25 cellular contexts compared by ENCODE assay signal in genomic region chr14:103534576-103535061, GRCh38. TPM values are rescaled to one million over a fixed set of nuclear protein-coding genes. Genes with fewer than 3 reads are reported as not detected.
DNase-seq lines count a peak whose midpoint lies in the region; ATAC-seq, FAIRE-seq and TF ChIP-seq lines count a peak whose summit lies in the region.
"Had no signal": no experiment of that assay in that cellular context is flagged by ENCODE, and none has a peak within 500 bp of the region (broad histone marks: within the 10 kb centered on the region; RNA-seq: fewer than 3 reads in every experiment).

No MANE protein-coding gene starts in this region.

- FAIRE-seq in small intestine (lab: Jason Lieb, UNC), result no peak
- FAIRE-seq: TTC549 had no signal

- 86 to 90% (median 89%) methylated on average over 17 to 22 of the region's 22 CpGs; no CpG with 5 or more reads in 1 of the 4 donors for WGBS in adrenal gland, 4 donors
- WGBS in small intestine, 3 donors, result 85 to 92% (median 88%) methylated on average over 21 to 22 of the region's 22 CpGs

- H3K4me3 ChIP-seq in adrenal gland (no peak overlapping the region), coronary artery (no peak overlapping the region), mucosa of descending colon (no peak overlapping the region), small intestine (ENCODE audit: low read depth in 1 of 2, low read length in 2 of 2) (no peak overlapping the region)
- H3K4me3 ChIP-seq: BLaER1 treated with 17β-estradiol and CSF1 and Interleukin-3, amounts not matched to agents 10 nM and 100 nM; body of pancreas; HAP-1; Peyer's patch; psoas muscle had no signal

- H3K27ac Mint-ChIP-seq in activated CD4-positive, alpha-beta memory T cell treated with anti-CD3 and anti-CD28 coated beads, Interleukin-2, amount 10 ng/mL, durations not matched to agents 7 days and 5 days, result no peak overlapping the region
- no peak overlapping the region for H3K27ac Mint-ChIP-seq in activated T-helper 1 cell treated with anti-CD3 and anti-CD28 coated beads, Interleukin-12 subunit alpha, Interleukin-12 subunit beta, Interleukin-2, Interleukin-4 antibody, amounts not matched to agents 30 ng/mL and 10 ng/mL and 1 ng/mL, durations not matched to agents 14 hours and 24 hours and 36 hours

- H3K27ac ChIP-seq in adrenal gland, result peak overlapping the region in 3 of 5 donors; percentile 35 to 83 (median 45)
- H3K27ac ChIP-seq in coronary artery, result peak overlapping the region; percentile 66 to 84
- peak overlapping the region; percentile 17 for H3K27ac ChIP-seq in temporal lobe (ENCODE audit: low read depth, low read length)
- H3K27ac ChIP-seq in small intestine (ENCODE audit: low read depth in 1 of 2, low read length in 1 of 2), result peak overlapping the region in 1 of 2 donors; percentile 8
- H3K27ac ChIP-seq: BLaER1 treated with 17β-estradiol and CSF1 and Interleukin-3, amounts not matched to agents 10 nM and 100 nM; body of pancreas; psoas muscle had no signal

- TF ChIP-seq CTCF in adrenal gland (IDR thresholded peaks at IDR 0.05) (no peak), coronary artery (IDR thresholded peaks at IDR 0.05) (no peak), mucosa of descending colon (IDR thresholded peaks at IDR 0.05) (no peak)

- CTCF ChIA-PET in activated CD4-positive, alpha-beta memory T cell treated with anti-CD3 and anti-CD28 coated beads, Interleukin-2, amount 10 ng/mL, durations not matched to agents 7 days and 5 days (lab: Charles Lee), result no interaction called here

- intact Hi-C loops in adrenal gland (cut with DNase I) (no loop called here), mucosa of descending colon (cut with DNase I, micrococcal nuclease) (no loop called here)
- intact Hi-C loops in activated T-helper 1 cell treated with anti-CD3 and anti-CD28 coated beads, Interleukin-12 subunit alpha, Interleukin-12 subunit beta, Interleukin-2, Interleukin-4 antibody, amounts not matched to agents 30 ng/mL and 10 ng/mL and 1 ng/mL, durations not matched to agents 14 hours and 24 hours and 36 hours (cut with micrococcal nuclease), result no loop called here

- H3K36me3 ChIP-seq in adrenal gland (replicated peaks in 1 of 2) (no peaks in the 10 kb centered on the region), mucosa of descending colon (ENCODE audit: low read depth) (no peaks in the 10 kb centered on the region), small intestine (ENCODE audit: control insufficient read depth in 2 of 2, insufficient read depth in 2 of 2, low read length in 2 of 2) (no peaks in the 10 kb centered on the region)

- H3K4me3 Mint-ChIP-seq in activated CD4-positive, alpha-beta memory T cell treated with anti-CD3 and anti-CD28 coated beads, Interleukin-2, amount 10 ng/mL, durations not matched to agents 7 days and 5 days, result no peak overlapping the region
- H3K4me3 Mint-ChIP-seq in activated T-helper 1 cell treated with anti-CD3 and anti-CD28 coated beads, Interleukin-12 subunit alpha, Interleukin-12 subunit beta, Interleukin-2, Interleukin-4 antibody, amounts not matched to agents 30 ng/mL and 10 ng/mL and 1 ng/mL, durations not matched to agents 14 hours and 24 hours and 36 hours, result no peak overlapping the region
- H3K4me3 Mint-ChIP-seq: naive B cell had no signal

- H3K4me1 ChIP-seq in adrenal gland (replicated peaks in 1 of 2) (peaks cover 19 to 25% of the 10 kb centered on the region in 2 donors), mucosa of descending colon (ENCODE audit: low read depth) (peaks cover 20% of the 10 kb centered on the region), small intestine (ENCODE audit: control insufficient read depth in 2 of 2, insufficient read depth in 1 of 2, low read depth in 1 of 2, low read length in 1 of 2) (no peaks in the 10 kb centered on the region)

- no peak for ATAC-seq in mucosa of descending colon
- ATAC-seq: body of pancreas, psoas muscle had no signal

- POLR2A ChIA-PET in activated CD4-positive, alpha-beta memory T cell treated with anti-CD3 and anti-CD28 coated beads, Interleukin-2, amount 10 ng/mL, durations not matched to agents 7 days and 5 days (lab: Charles Lee), result interaction anchor here (1.1 to 2.4 kb wide), 2 partner anchors 14 to 27 kb away, joined by 3 to 5 read pairs; no protein-coding TSS in a partner anchor

- peaks cover under 1% of the 10 kb centered on the region for H3K36me3 Mint-ChIP-seq in activated CD4-positive, alpha-beta memory T cell treated with anti-CD3 and anti-CD28 coated beads, Interleukin-2, amount 10 ng/mL, durations not matched to agents 7 days and 5 days (ENCODE audit: low read depth)
- peaks cover 3% of the 10 kb centered on the region for H3K36me3 Mint-ChIP-seq in activated T-helper 1 cell treated with anti-CD3 and anti-CD28 coated beads, Interleukin-12 subunit alpha, Interleukin-12 subunit beta, Interleukin-2, Interleukin-4 antibody, amounts not matched to agents 30 ng/mL and 10 ng/mL and 1 ng/mL, durations not matched to agents 14 hours and 24 hours and 36 hours (ENCODE audit: low read depth)
- H3K36me3 Mint-ChIP-seq: naive B cell had no signal

- no peaks in the 10 kb centered on the region for H3K9me3 Mint-ChIP-seq in activated CD4-positive, alpha-beta memory T cell treated with anti-CD3 and anti-CD28 coated beads, Interleukin-2, amount 10 ng/mL, durations not matched to agents 7 days and 5 days
- H3K9me3 Mint-ChIP-seq in activated T-helper 1 cell treated with anti-CD3 and anti-CD28 coated beads, Interleukin-12 subunit alpha, Interleukin-12 subunit beta, Interleukin-2, Interleukin-4 antibody, amounts not matched to agents 30 ng/mL and 10 ng/mL and 1 ng/mL, durations not matched to agents 14 hours and 24 hours and 36 hours, result no peaks in the 10 kb centered on the region
- H3K9me3 Mint-ChIP-seq: naive B cell had no signal

- H3K27me3 Mint-ChIP-seq in activated CD4-positive, alpha-beta memory T cell treated with anti-CD3 and anti-CD28 coated beads, Interleukin-2, amount 10 ng/mL, durations not matched to agents 7 days and 5 days, result no peaks in the 10 kb centered on the region
- H3K27me3 Mint-ChIP-seq in activated T-helper 1 cell treated with anti-CD3 and anti-CD28 coated beads, Interleukin-12 subunit alpha, Interleukin-12 subunit beta, Interleukin-2, Interleukin-4 antibody, amounts not matched to agents 30 ng/mL and 10 ng/mL and 1 ng/mL, durations not matched to agents 14 hours and 24 hours and 36 hours (ENCODE audit: insufficient read depth), result no peaks in the 10 kb centered on the region

- H3K9me3 ChIP-seq in adrenal gland (replicated peaks in 1 of 3) (no peaks in the 10 kb centered on the region), mucosa of descending colon (no peaks in the 10 kb centered on the region), small intestine (ENCODE audit: control insufficient read depth, low read depth) (no peaks in the 10 kb centered on the region)
- H3K9me3 ChIP-seq: BLaER1 treated with 17β-estradiol and CSF1 and Interleukin-3, amounts not matched to agents 10 nM and 100 nM; body of pancreas; Caco-2; HAP-1; Peyer's patch; psoas muscle had no signal

- no peak for TF ChIP-seq POLR2A in adrenal gland (IDR thresholded peaks at IDR 0.05)

- H3K4me1 Mint-ChIP-seq in activated CD4-positive, alpha-beta memory T cell treated with anti-CD3 and anti-CD28 coated beads, Interleukin-2, amount 10 ng/mL, durations not matched to agents 7 days and 5 days, result peaks cover 15% of the 10 kb centered on the region
- peaks cover 10% of the 10 kb centered on the region for H3K4me1 Mint-ChIP-seq in activated T-helper 1 cell treated with anti-CD3 and anti-CD28 coated beads, Interleukin-12 subunit alpha, Interleukin-12 subunit beta, Interleukin-2, Interleukin-4 antibody, amounts not matched to agents 30 ng/mL and 10 ng/mL and 1 ng/mL, durations not matched to agents 14 hours and 24 hours and 36 hours (ENCODE audit: low read depth)

- H3K27me3 ChIP-seq in adrenal gland, result no peaks in the 10 kb centered on the region
- H3K27me3 ChIP-seq in small intestine (ENCODE audit: control insufficient read depth in 2 of 2, insufficient read depth in 2 of 2, low read length in 2 of 2), result no peaks in the 10 kb centered on the region
- H3K27me3 ChIP-seq: BLaER1 treated with 17β-estradiol and CSF1 and Interleukin-3, amounts not matched to agents 10 nM and 100 nM; body of pancreas; Peyer's patch had no signal

- no peak for DNase-seq in adrenal gland
- DNase-seq in coronary artery (ENCODE audit: low spot score), result no peak
- DNase-seq in mucosa of descending colon, result peak in 2 of 3 donors; percentile 47 to 58
- no peak for DNase-seq in small intestine
- DNase-seq in activated CD4-positive, alpha-beta memory T cell treated with anti-CD3 and anti-CD28 coated beads, Interleukin-2, amount 10 ng/mL, durations not matched to agents 7 days and 5 days, result no peak
- DNase-seq in activated T-helper 1 cell treated with anti-CD3 and anti-CD28 coated beads, Interleukin-12 subunit alpha, Interleukin-12 subunit beta, Interleukin-2, Interleukin-4 antibody, amounts not matched to agents 30 ng/mL and 10 ng/mL and 1 ng/mL, durations not matched to agents 14 hours and 24 hours and 36 hours (ENCODE audit: low spot score), result no peak
- DNase-seq: activated CD4-positive, CD25-positive, alpha-beta regulatory T cell treated with anti-CD3 and anti-CD28 coated beads, Interleukin-2, amount 50 U/mL, for 72 hours; activated effector memory CD4-positive, alpha-beta T cell treated with anti-CD3 and anti-CD28 coated beads, Interleukin-2, amount 50 U/mL, for 16 hours; body of pancreas; Caco-2; DMS79 treated with DMSO at 0.1 percent for 48 hours; effector CD8-positive, alpha-beta T cell; foreskin fibroblast; mesendoderm; naive B cell; NCI-H1092 treated with DMSO at 0.1 percent for 48 hours; NCI-H2029 treated with DMSO at 0.1 percent for 48 hours; NCI-H69; Peyer's patch; T-helper 1 cell had no signal

RNA-seq across cellular contexts. Expression of gene TRMT61A, which starts 5.6 kb away (rescaled TPM):
- total RNA-seq in adrenal gland (10 to 100 TPM in 7 of 8 donors, 1 to 10 TPM in 1; 9.7 to 18.1 (median 13.5) TPM), mucosa of descending colon (10 to 100 TPM; 10.2 to 23.7 (median 10.5) TPM), temporal lobe (4.7 TPM)
- polyA plus RNA-seq in adrenal gland (10 to 100 TPM in 2 of 3 donors, 1 to 10 TPM in 1; 2.5 to 26.0 (median 17.1) TPM), small intestine (10 to 100 TPM in 1 of 3 donors, 1 to 10 TPM in 2; 4.9 to 16.5 (median 7.3) TPM)
- total RNA-seq in activated CD4-positive, alpha-beta memory T cell treated with anti-CD3 and anti-CD28 coated beads, Interleukin-2, amount 10 ng/mL, durations not matched to agents 7 days and 5 days, result 1 to 10 TPM; 4.5 to 5.1 TPM
- 23.4 and 23.7 TPM in 2 replicates for total RNA-seq in activated T-helper 1 cell treated with anti-CD3 and anti-CD28 coated beads, Interleukin-12 subunit alpha, Interleukin-12 subunit beta, Interleukin-2, Interleukin-4 antibody, amounts not matched to agents 30 ng/mL and 10 ng/mL and 1 ng/mL, durations not matched to agents 14 hours and 24 hours and 36 hours

RNA-seq across cellular contexts. Expression of gene CKB, which starts 12.0 kb away (rescaled TPM):
- total RNA-seq in adrenal gland (100 to 1,000 TPM in 7 of 8 donors, 10 to 100 TPM in 1; 95.6 to 410 (median 198) TPM), mucosa of descending colon (1,000 to 10,000 TPM; 1,316 to 3,346 (median 2,079) TPM), temporal lobe (249 TPM)
- polyA plus RNA-seq in adrenal gland (100 to 1,000 TPM in 2 of 3 donors, 10 to 100 TPM in 1; 11.0 to 383 (median 303) TPM), small intestine (10 to 100 TPM; 36.7 to 84.6 (median 60.8) TPM)
- total RNA-seq in activated CD4-positive, alpha-beta memory T cell treated with anti-CD3 and anti-CD28 coated beads, Interleukin-2, amount 10 ng/mL, durations not matched to agents 7 days and 5 days, result 1 to 10 TPM; 3.8 to 5.5 TPM
- 13.7 and 16.0 TPM in 2 replicates for total RNA-seq in activated T-helper 1 cell treated with anti-CD3 and anti-CD28 coated beads, Interleukin-12 subunit alpha, Interleukin-12 subunit beta, Interleukin-2, Interleukin-4 antibody, amounts not matched to agents 30 ng/mL and 10 ng/mL and 1 ng/mL, durations not matched to agents 14 hours and 24 hours and 36 hours

RNA-seq across cellular contexts. Expression of gene BAG5, which starts 27.8 kb away (rescaled TPM):
- total RNA-seq in adrenal gland, result 10 to 100 TPM; 17.8 to 33.5 (median 25.7) TPM
- polyA plus RNA-seq in adrenal gland, result 10 to 100 TPM in 1 of 3 donors, 1 to 10 TPM in 2; 5.2 to 28.4 (median 5.6) TPM
- total RNA-seq in mucosa of descending colon, result 10 to 100 TPM; 26.1 to 29.9 (median 28.0) TPM
- 32.2 TPM for total RNA-seq in temporal lobe
- polyA plus RNA-seq in small intestine, result 10 to 100 TPM in 2 of 3 donors, 1 to 10 TPM in 1; 8.5 to 14.2 (median 11.1) TPM
- 10 to 100 TPM; 29.1 to 29.9 TPM for total RNA-seq in activated CD4-positive, alpha-beta memory T cell treated with anti-CD3 and anti-CD28 coated beads, Interleukin-2, amount 10 ng/mL, durations not matched to agents 7 days and 5 days
- total RNA-seq in activated T-helper 1 cell treated with anti-CD3 and anti-CD28 coated beads, Interleukin-12 subunit alpha, Interleukin-12 subunit beta, Interleukin-2, Interleukin-4 antibody, amounts not matched to agents 30 ng/mL and 10 ng/mL and 1 ng/mL, durations not matched to agents 14 hours and 24 hours and 36 hours, result 33.8 and 34.1 TPM in 2 replicates

RNA-seq across cellular contexts. Expression of gene COA8, which starts 28.1 kb away (rescaled TPM):
- total RNA-seq in adrenal gland (10 to 100 TPM in 7 of 8 donors, 1 to 10 TPM in 1; 4.9 to 39.2 (median 29.7) TPM), mucosa of descending colon (10 to 100 TPM; 29.3 to 47.3 (median 36.5) TPM), temporal lobe (26.8 TPM)
- polyA plus RNA-seq in adrenal gland (10 to 100 TPM; 29.7 to 59.6 (median 58.8) TPM), small intestine (10 to 100 TPM; 33.0 to 68.7 (median 56.5) TPM)
- total RNA-seq in activated CD4-positive, alpha-beta memory T cell treated with anti-CD3 and anti-CD28 coated beads, Interleukin-2, amount 10 ng/mL, durations not matched to agents 7 days and 5 days, result 10 to 100 TPM; 27.5 to 31.0 TPM
- total RNA-seq in activated T-helper 1 cell treated with anti-CD3 and anti-CD28 coated beads, Interleukin-12 subunit alpha, Interleukin-12 subunit beta, Interleukin-2, Interleukin-4 antibody, amounts not matched to agents 30 ng/mL and 10 ng/mL and 1 ng/mL, durations not matched to agents 14 hours and 24 hours and 36 hours, result 37.2 and 39.7 TPM in 2 replicates

Comparison
In these comparisons a context has a peak if more than half of its experiments do, and no peak if none do; other contexts are left out.
1. DNase-seq: peak in mucosa of descending colon (2 of 3); none in adrenal gland (0 of 7), coronary artery (single experiment), small intestine (single experiment), activated CD4-positive, alpha-beta memory T cell treated with anti-CD3 and anti-CD28 coated beads, Interleukin-2, amount 10 ng/mL, durations not matched to agents 7 days and 5 days (single experiment) and activated T-helper 1 cell treated with anti-CD3 and anti-CD28 coated beads, Interleukin-12 subunit alpha, Interleukin-12 subunit beta, Interleukin-2, Interleukin-4 antibody, amounts not matched to agents 30 ng/mL and 10 ng/mL and 1 ng/mL, durations not matched to agents 14 hours and 24 hours and 36 hours (single experiment).